19 cellular contexts compared by ENCODE assay signal in genomic region chr16:76488065-76488417, GRCh38.
DNase-seq lines count a peak whose midpoint lies in the region; ATAC-seq and TF ChIP-seq lines count a peak whose summit lies in the region.
"Had no signal": no experiment of that assay in that cellular context is flagged by ENCODE, and none has a peak within 500 bp of the region (broad histone marks: within the 10 kb centered on the region; RNA-seq: fewer than 3 reads in every experiment).

No MANE protein-coding gene starts in this region.

- H3K4me1 ChIP-seq in BE2C (peaks cover 15% of the 10 kb centered on the region), Karpas-422 (ENCODE audit: low read length) (peaks cover 2% of the 10 kb centered on the region)
- H3K4me1 ChIP-seq in effector memory CD4-positive, alpha-beta T cell (ENCODE audit: control insufficient read depth, insufficient read depth, low read length, poor library complexity, severe bottlenecking) = no peaks in the 10 kb centered on the region
- H3K4me1 ChIP-seq: BLaER1, Caco-2, HAP-1 had no signal

- peak; percentile 78 for ATAC-seq in left lobe of liver
- ATAC-seq: CD8-positive, alpha-beta T cell; GM12878 had no signal

- no peaks in the 10 kb centered on the region for H3K9me3 ChIP-seq in BE2C
- H3K9me3 ChIP-seq in Karpas-422 (ENCODE audit: low read length) = no peaks in the 10 kb centered on the region
- no peaks in the 10 kb centered on the region for H3K9me3 ChIP-seq in effector memory CD4-positive, alpha-beta T cell (ENCODE audit: control insufficient read depth, low read length)
- H3K9me3 ChIP-seq: Caco-2, HAP-1 had no signal

- H3K36me3 ChIP-seq in BE2C = no peaks in the 10 kb centered on the region
- no peaks in the 10 kb centered on the region for H3K36me3 ChIP-seq in Karpas-422 (ENCODE audit: insufficient read depth, low read length)
- no peaks in the 10 kb centered on the region for H3K36me3 ChIP-seq in effector memory CD4-positive, alpha-beta T cell (ENCODE audit: control insufficient read depth, insufficient read depth, low read length)
- H3K36me3 ChIP-seq: BLaER1, HAP-1 had no signal

- H3K79me2 ChIP-seq in Karpas-422 (ENCODE audit: low read length) = no peaks in the 10 kb centered on the region

- no peak overlapping the region for H3K9ac ChIP-seq in Karpas-422 (ENCODE audit: low read length)
- H3K9ac ChIP-seq: BLaER1 had no signal

- H3K9me2 ChIP-seq in Karpas-422 (replicated peaks; ENCODE audit: insufficient read depth, low read length) = no peaks in the 10 kb centered on the region

- no peak for DNase-seq in BE2C
- peak; percentile 19 for DNase-seq in Karpas-422
- no peak for DNase-seq in left lobe of liver (ENCODE audit: low spot score)
- DNase-seq in progenitor cell of endocrine pancreas (ENCODE audit: low spot score, unreplicated experiment) = no peak
- DNase-seq in stimulated activated CD4-positive, alpha-beta T cell treated with anti-CD3 and anti-CD28 coated beads, Interleukin-4, amount 100 ng/mL, for 1 hour = no peak
- DNase-seq in effector memory CD4-positive, alpha-beta T cell = no peak
- DNase-seq: Caco-2; CD4-positive, CD25-positive, alpha-beta regulatory T cell; CD8-positive, alpha-beta T cell; DMS153; DMS79; EL; GDM1; GOT3; HFFc6 had no signal

- H2AFZ ChIP-seq in Karpas-422 (ENCODE audit: low read length) = no peak overlapping the region

- no peaks in the 10 kb centered on the region for H3K36me3 Mint-ChIP-seq in progenitor cell of endocrine pancreas (ENCODE audit: insufficient read depth)
- H3K36me3 Mint-ChIP-seq: CD4-positive, CD25-positive, alpha-beta regulatory T cell; CD8-positive, alpha-beta T cell had no signal

- H3K4me2 ChIP-seq in Karpas-422 (ENCODE audit: low read depth, low read length, poor library complexity, severe bottlenecking) = no peak overlapping the region
- H3K4me2 ChIP-seq: BLaER1 had no signal

- H3K27ac Mint-ChIP-seq in progenitor cell of endocrine pancreas = peak overlapping the region; percentile 13
- H3K27ac Mint-ChIP-seq: CD4-positive, CD25-positive, alpha-beta regulatory T cell; CD8-positive, alpha-beta T cell; HFFc6 had no signal

- H3K4me3 ChIP-seq in BE2C (ENCODE audit: low read depth, low read length) = peak overlapping the region; percentile 1
- H3K4me3 ChIP-seq in Karpas-422 (ENCODE audit: low read length) = no peak overlapping the region
- H3K4me3 ChIP-seq in effector memory CD4-positive, alpha-beta T cell (ENCODE audit: insufficient read depth, low read depth, low read length, poor library complexity, severe bottlenecking) = no peak overlapping the region
- H3K4me3 ChIP-seq: BLaER1, GM12878, HAP-1 had no signal

- H3K4me3 Mint-ChIP-seq in progenitor cell of endocrine pancreas (ENCODE audit: low read depth) = no peak overlapping the region
- H3K4me3 Mint-ChIP-seq: CD4-positive, CD25-positive, alpha-beta regulatory T cell; CD8-positive, alpha-beta T cell; HFFc6 had no signal

- H3K27me3 Mint-ChIP-seq in progenitor cell of endocrine pancreas = no peaks in the 10 kb centered on the region
- H3K27me3 Mint-ChIP-seq: CD4-positive, CD25-positive, alpha-beta regulatory T cell had no signal

- peaks cover 2% of the 10 kb centered on the region for H3K9me3 Mint-ChIP-seq in progenitor cell of endocrine pancreas (ENCODE audit: low read depth)

- H3K27ac ChIP-seq in Karpas-422 (ENCODE audit: low read length) = no peak overlapping the region
- H3K27ac ChIP-seq in effector memory CD4-positive, alpha-beta T cell (ENCODE audit: insufficient read depth, low read length, poor library complexity, severe bottlenecking) = no peak overlapping the region
- H3K27ac ChIP-seq: BLaER1, C4-2B had no signal

- H3K27me3 ChIP-seq in BE2C (no peaks in the 10 kb centered on the region), Karpas-422 (ENCODE audit: low read length) (no peaks in the 10 kb centered on the region)
- H3K27me3 ChIP-seq in effector memory CD4-positive, alpha-beta T cell (replicated peaks; ENCODE audit: control insufficient read depth, insufficient read depth, low read length, poor library complexity, severe bottlenecking) = no peaks in the 10 kb centered on the region
- H3K27me3 ChIP-seq: BLaER1 had no signal

- H4K20me1 ChIP-seq in Karpas-422 (ENCODE audit: insufficient read depth, low read depth, low read length) = no peaks in the 10 kb centered on the region
- H4K20me1 ChIP-seq: BLaER1 had no signal

- peaks cover 35% of the 10 kb centered on the region for H3K4me1 Mint-ChIP-seq in progenitor cell of endocrine pancreas (ENCODE audit: low read depth)
- H3K4me1 Mint-ChIP-seq: CD4-positive, CD25-positive, alpha-beta regulatory T cell had no signal

- TF ChIP-seq CTCF in BE2C (IDR thresholded peaks at IDR 0.05; ENCODE audit: low read depth, low read length) (no peak), progenitor cell of endocrine pancreas (IDR thresholded peaks at IDR 0.05; ENCODE audit: unreplicated experiment) (no peak)
